ENCODE assay signal across 8 cellular contexts in genomic region chr12:111399741-111400404, GRCh38. TPM values are rescaled to one million over a fixed set of nuclear protein-coding genes. Genes with fewer than 3 reads are reported as not detected.
DNase-seq lines count a peak whose midpoint lies in the region; ATAC-seq and TF ChIP-seq lines count a peak whose summit lies in the region.
"Not testable (repeated sequence)": the region's sequence is repeated elsewhere in the genome, so short reads cannot be mapped to it uniquely, and the experiment has no call there.

No MANE protein-coding gene starts in this region.

- H3K27me3 ChIP-seq in BLaER1, stomach: not testable (repeated sequence)
- peaks cover 0 to 64% (median 0%) of the 10 kb centered on the region in 4 donors for H3K27me3 ChIP-seq in esophagus squamous epithelium

- H3K9me3 Mint-ChIP-seq in HFFc6; activated T-cell treated with anti-CD3 and anti-CD28 coated beads, Interleukin-2, amount 50 U/mL, for 24 hours; activated naive CD8-positive, alpha-beta T cell treated with anti-CD3 and anti-CD28 coated beads, Interleukin-2, amount 10 ng/mL, durations not matched to agents 7 days and 5 days; natural killer cell: not testable (repeated sequence)

- H4K20me1 ChIP-seq in BLaER1 = not testable (repeated sequence)

- not testable (repeated sequence) for H3K36me3 Mint-ChIP-seq in HFFc6 (ENCODE audit: low read depth); T-helper 17 cell (ENCODE audit: low read depth); activated T-cell treated with anti-CD3 and anti-CD28 coated beads, Interleukin-2, amount 50 U/mL, for 24 hours (ENCODE audit: low read depth); activated naive CD8-positive, alpha-beta T cell treated with anti-CD3 and anti-CD28 coated beads, Interleukin-2, amount 10 ng/mL, durations not matched to agents 7 days and 5 days; natural killer cell

- POLR2A ChIA-PET in activated naive CD8-positive, alpha-beta T cell treated with anti-CD3 and anti-CD28 coated beads, Interleukin-2, amount 10 ng/mL, durations not matched to agents 7 days and 5 days (lab: Charles Lee) = interaction anchor here (0.6 to 1.7 kb wide), 2 partner anchors 50 to 130 kb away, joined by 5 to 8 read pairs; no protein-coding TSS in a partner anchor

- not testable (repeated sequence) for H3K9ac ChIP-seq in BLaER1

- not testable (repeated sequence) for H3K4me3 ChIP-seq in BLaER1, esophagus squamous epithelium, stomach

- not testable (repeated sequence) for H3K9me3 ChIP-seq in BLaER1; T-helper 17 cell (ENCODE audit: control insufficient read depth, low read length, poor library complexity, severe bottlenecking); esophagus squamous epithelium; stomach

- not testable (repeated sequence) for H3K27ac ChIP-seq in BLaER1
- H3K27ac ChIP-seq in esophagus squamous epithelium = peak overlapping the region in 3 of 4 donors; percentile 60 to 71 (median 66)
- H3K27ac ChIP-seq in stomach = peak overlapping the region in 3 of 5 donors; percentile 18 to 68 (median 34)

- not testable (repeated sequence) for H3K27me3 Mint-ChIP-seq in HFFc6 (ENCODE audit: insufficient read depth); T-helper 17 cell; activated T-cell treated with anti-CD3 and anti-CD28 coated beads, Interleukin-2, amount 50 U/mL, for 24 hours; activated naive CD8-positive, alpha-beta T cell treated with anti-CD3 and anti-CD28 coated beads, Interleukin-2, amount 10 ng/mL, durations not matched to agents 7 days and 5 days; natural killer cell (ENCODE audit: low read depth in 2 of 2)

- 80 to 84% methylated on average over 9 of the region's 9 CpGs for WGBS in esophagus squamous epithelium, 2 donors
- WGBS in stomach, 5 donors = 77 to 90% (median 85%) methylated on average over 9 of the region's 9 CpGs

- ATAC-seq in T-helper 17 cell; activated naive CD8-positive, alpha-beta T cell treated with anti-CD3 and anti-CD28 coated beads, Interleukin-2, amount 10 ng/mL, durations not matched to agents 7 days and 5 days (ENCODE audit: low read depth); natural killer cell: not testable (repeated sequence)

- not testable (repeated sequence) for H3K36me3 ChIP-seq in BLaER1, esophagus squamous epithelium, stomach

- not testable (repeated sequence) for TF ChIP-seq EP300 in stomach (IDR thresholded peaks at IDR 0.05)

- H3K27ac Mint-ChIP-seq in HFFc6 (peak overlapping the region; percentile 86), T-helper 17 cell (peak overlapping the region; percentile 93), natural killer cell (peak overlapping the region in 1 of 2 donors; percentile 68)
- H3K27ac Mint-ChIP-seq in activated T-cell treated with anti-CD3 and anti-CD28 coated beads, Interleukin-2, amount 50 U/mL, for 24 hours = peak overlapping the region; percentile 82
- H3K27ac Mint-ChIP-seq in activated naive CD8-positive, alpha-beta T cell treated with anti-CD3 and anti-CD28 coated beads, Interleukin-2, amount 10 ng/mL, durations not matched to agents 7 days and 5 days = peak overlapping the region; percentile 69

- not testable (repeated sequence) for TF ChIP-seq POLR2A in esophagus squamous epithelium (IDR thresholded peaks at IDR 0.05); stomach (IDR thresholded peaks at IDR 0.05)

- H3K4me3 Mint-ChIP-seq in HFFc6 = peak overlapping the region; percentile 33; the same call in 1 of the 2 replicates
- H3K4me3 Mint-ChIP-seq in T-helper 17 cell; activated T-cell treated with anti-CD3 and anti-CD28 coated beads, Interleukin-2, amount 50 U/mL, for 24 hours; activated naive CD8-positive, alpha-beta T cell treated with anti-CD3 and anti-CD28 coated beads, Interleukin-2, amount 10 ng/mL, durations not matched to agents 7 days and 5 days: not testable (repeated sequence)
- peak overlapping the region; percentile 4 for H3K4me3 Mint-ChIP-seq in natural killer cell

- intact Hi-C loops in esophagus squamous epithelium (cut with DNase I) = loop anchor here (5.0 kb wide), 1 partner anchor 47 kb away; no protein-coding TSS in a partner anchor
- intact Hi-C loops in natural killer cell (cut with micrococcal nuclease); stomach (cut with DNase I; ENCODE audit: low total_unique reads): not testable (repeated sequence)

- TF ChIP-seq CTCF in HFFc6 (IDR thresholded peaks at IDR 0.05); esophagus squamous epithelium (IDR thresholded peaks at IDR 0.05); natural killer cell (IDR thresholded peaks at IDR 0.05); stomach (IDR thresholded peaks at IDR 0.05): not testable (repeated sequence)

- peak overlapping the region; percentile 52 for H3K4me2 ChIP-seq in BLaER1

- peaks cover 49% of the 10 kb centered on the region for H3K4me1 Mint-ChIP-seq in HFFc6 (ENCODE audit: low read depth)
- H3K4me1 Mint-ChIP-seq in T-helper 17 cell = peaks cover 35% of the 10 kb centered on the region
- peaks cover 58% of the 10 kb centered on the region for H3K4me1 Mint-ChIP-seq in activated T-cell treated with anti-CD3 and anti-CD28 coated beads, Interleukin-2, amount 50 U/mL, for 24 hours (ENCODE audit: low read depth)
- H3K4me1 Mint-ChIP-seq in activated naive CD8-positive, alpha-beta T cell treated with anti-CD3 and anti-CD28 coated beads, Interleukin-2, amount 10 ng/mL, durations not matched to agents 7 days and 5 days = peaks cover 40% of the 10 kb centered on the region
- H3K4me1 Mint-ChIP-seq in natural killer cell = peaks cover 20 to 42% of the 10 kb centered on the region in 2 donors

- DNase-seq in HFFc6; T-helper 17 cell; activated T-cell treated with anti-CD3 and anti-CD28 coated beads, Interleukin-2, amount 50 U/mL, for 24 hours; activated naive CD8-positive, alpha-beta T cell treated with anti-CD3 and anti-CD28 coated beads, Interleukin-2, amount 10 ng/mL, durations not matched to agents 7 days and 5 days; esophagus squamous epithelium (lab: John Stamatoyannopoulos, UW); natural killer cell; stomach: not testable (repeated sequence)

- peaks cover 65% of the 10 kb centered on the region for H3K4me1 ChIP-seq in BLaER1
- peaks cover 23 to 62% (median 26%) of the 10 kb centered on the region in 3 donors for H3K4me1 ChIP-seq in esophagus squamous epithelium
- H3K4me1 ChIP-seq in stomach = peaks cover 26 to 43% (median 37%) of the 10 kb centered on the region in 4 donors

RNA-seq across cellular contexts. Expression of gene SH2B3, which starts 5.8 kb away (rescaled TPM):
- total RNA-seq in HFFc6 (2021; fragmentation: NEBNext Ultra II Directional; extraction: Animal tissue kit (Norgen Biotek cat#: 25700)) = 10 to 100 TPM; 54.0 to 80.3 (median 69.8) TPM
- total RNA-seq in T-helper 17 cell = 10 to 100 TPM; 38.7 to 39.3 TPM
- 10 to 100 TPM; 40.7 to 44.5 TPM for total RNA-seq in activated naive CD8-positive, alpha-beta T cell treated with anti-CD3 and anti-CD28 coated beads, Interleukin-2, amount 10 ng/mL, durations not matched to agents 7 days and 5 days
- 10 to 100 TPM in 1 of 4 donors, 1 to 10 TPM in 3; 3.3 to 16.2 (median 5.6) TPM for total RNA-seq in esophagus squamous epithelium
- total RNA-seq in natural killer cell = 10 to 100 TPM; 68.1 to 81.3 (median 68.4) TPM
- total RNA-seq in stomach = 10 to 100 TPM in 2 of 5 donors, 1 to 10 TPM in 3; 5.3 to 21.7 (median 9.8) TPM
- 1 to 10 TPM; 2.5 to 8.1 (median 7.3) TPM for polyA plus RNA-seq in stomach

RNA-seq across cellular contexts. Expression of gene PHETA1, which starts 31.0 kb away (rescaled TPM):
- 10 to 100 TPM; 11.5 to 15.0 (median 14.0) TPM for total RNA-seq in HFFc6 (2021; fragmentation: NEBNext Ultra II Directional; extraction: Animal tissue kit (Norgen Biotek cat#: 25700))
- total RNA-seq in T-helper 17 cell (1 to 10 TPM; 2.1 to 2.5 TPM), esophagus squamous epithelium (10 to 100 TPM in 1 of 4 donors, 1 to 10 TPM in 3; 6.9 to 29.9 (median 7.8) TPM), natural killer cell (1 to 10 TPM; 3.4 to 3.8 (median 3.5) TPM), stomach (10 to 100 TPM in 4 of 5 donors, 1 to 10 TPM in 1; 7.0 to 59.3 (median 18.7) TPM)
- 1 to 10 TPM; 2.9 to 3.8 TPM for total RNA-seq in activated naive CD8-positive, alpha-beta T cell treated with anti-CD3 and anti-CD28 coated beads, Interleukin-2, amount 10 ng/mL, durations not matched to agents 7 days and 5 days
- polyA plus RNA-seq in stomach = 10 to 100 TPM; 13.3 to 42.0 (median 16.8) TPM
